8 cellular contexts compared by ENCODE assay signal in genomic region chr1:203306089-203306969, GRCh38. TPM values are rescaled to one million over a fixed set of nuclear protein-coding genes. Genes with fewer than 3 reads are reported as not detected.
DNase-seq lines count a peak whose midpoint lies in the region; ATAC-seq and TF ChIP-seq lines count a peak whose summit lies in the region.

No MANE protein-coding gene starts in this region.

- H3K4me1 ChIP-seq in lower lobe of right lung = peaks cover 56% of the 10 kb centered on the region

- peaks cover 39% of the 10 kb centered on the region for H3K36me3 ChIP-seq in lower lobe of right lung

- peaks cover 96% of the 10 kb centered on the region for H3K27me3 Mint-ChIP-seq in WTC11 (ENCODE audit: low read depth)
- H3K27me3 Mint-ChIP-seq in effector memory CD8-positive, alpha-beta T cell = no peaks in the 10 kb centered on the region
- no peaks in the 10 kb centered on the region for H3K27me3 Mint-ChIP-seq in stimulated activated naive CD8-positive, alpha-beta T cell treated with anti-CD3 and anti-CD28 coated beads, Interleukin-15, Interleukin-2, amounts not matched to agents 100 ng/mL and 50 ng/mL, for 24 hours

- H3K9me3 Mint-ChIP-seq in WTC11 = no peaks in the 10 kb centered on the region
- H3K9me3 Mint-ChIP-seq in effector memory CD8-positive, alpha-beta T cell = no peaks in the 10 kb centered on the region
- no peaks in the 10 kb centered on the region for H3K9me3 Mint-ChIP-seq in stimulated activated naive CD8-positive, alpha-beta T cell treated with anti-CD3 and anti-CD28 coated beads, Interleukin-15, Interleukin-2, amounts not matched to agents 100 ng/mL and 50 ng/mL, for 24 hours

- ATAC-seq in WTC11 (no peak), lower lobe of right lung (peak; percentile 57 to 65), HG03280 (IDR thresholded peaks at IDR 0.05; ENCODE audit: unreplicated experiment) (no peak)
- no peak for ATAC-seq in effector memory CD8-positive, alpha-beta T cell (replicated peaks)

- DNase-seq in NCI-H2029 (lab: John Stamatoyannopoulos, UW) = peak; percentile 55
- DNase-seq in NCI-H2029 treated with DMSO at 0.1 percent for 48 hours (lab: John Stamatoyannopoulos, UW) = no peak
- DNase-seq in NCI-H1092 (lab: John Stamatoyannopoulos, UW) = peak; percentile 69
- DNase-seq in WTC11 (ENCODE audit: low spot score) = no peak
- peak in 1 of 3 experiments; percentile 28 for DNase-seq in effector memory CD8-positive, alpha-beta T cell
- peak; percentile 89 for DNase-seq in lower lobe of right lung

- H3K4me1 Mint-ChIP-seq in WTC11 = peaks cover 55% of the 10 kb centered on the region
- H3K4me1 Mint-ChIP-seq in effector memory CD8-positive, alpha-beta T cell (ENCODE audit: low read depth in 2 of 2) = peaks cover 55 to 64% of the 10 kb centered on the region in 2 donors
- H3K4me1 Mint-ChIP-seq in stimulated activated naive CD8-positive, alpha-beta T cell treated with anti-CD3 and anti-CD28 coated beads, Interleukin-15, Interleukin-2, amounts not matched to agents 100 ng/mL and 50 ng/mL, for 24 hours (ENCODE audit: low read depth) = peaks cover 69% of the 10 kb centered on the region

- no peaks in the 10 kb centered on the region for H3K27me3 ChIP-seq in lower lobe of right lung (ENCODE audit: low read depth)

- CTCF ChIA-PET in WTC11 (lab: Charles Lee) = interaction anchor here (0.6 to 6.5 kb wide), 19 partner anchors 15 to 267 kb away, joined by 3 to 66 read pairs (median 7); partner anchors contain the start of genes ADORA1 and FMOD

- POLR2A ChIA-PET in WTC11 (lab: Charles Lee) = interaction anchor here (0.6 to 5.0 kb wide), 9 partner anchors 11 to 215 kb away, joined by 3 to 37 read pairs (median 7); no protein-coding TSS in a partner anchor

- peak overlapping the region; percentile 99 for H3K4me3 ChIP-seq in lower lobe of right lung

- H3K27ac ChIP-seq in lower lobe of right lung = peak overlapping the region; percentile 99

- H3K9me3 ChIP-seq in lower lobe of right lung = no peaks in the 10 kb centered on the region

- peaks cover 7% of the 10 kb centered on the region for H3K36me3 Mint-ChIP-seq in WTC11
- peaks cover 75% of the 10 kb centered on the region for H3K36me3 Mint-ChIP-seq in effector memory CD8-positive, alpha-beta T cell (ENCODE audit: insufficient read depth)
- peaks cover 54% of the 10 kb centered on the region for H3K36me3 Mint-ChIP-seq in stimulated activated naive CD8-positive, alpha-beta T cell treated with anti-CD3 and anti-CD28 coated beads, Interleukin-15, Interleukin-2, amounts not matched to agents 100 ng/mL and 50 ng/mL, for 24 hours (ENCODE audit: low read depth)

- H3K4me3 Mint-ChIP-seq in WTC11 = peak overlapping the region; percentile 79
- peak overlapping the region; percentile 98 for H3K4me3 Mint-ChIP-seq in effector memory CD8-positive, alpha-beta T cell
- H3K4me3 Mint-ChIP-seq in stimulated activated naive CD8-positive, alpha-beta T cell treated with anti-CD3 and anti-CD28 coated beads, Interleukin-15, Interleukin-2, amounts not matched to agents 100 ng/mL and 50 ng/mL, for 24 hours = peak overlapping the region; percentile 98

- no peak for TF ChIP-seq CTCF in WTC11 (IDR thresholded peaks at IDR 0.05)
- TF ChIP-seq CTCF in lower lobe of right lung (IDR thresholded peaks at IDR 0.05) = no peak

- intact Hi-C loops in lower lobe of right lung (cut with DNase I) = no loop called here

- H3K27ac Mint-ChIP-seq in WTC11 = no peak overlapping the region
- peak overlapping the region; percentile 99 to 100 for H3K27ac Mint-ChIP-seq in effector memory CD8-positive, alpha-beta T cell
- peak overlapping the region; percentile 85 for H3K27ac Mint-ChIP-seq in stimulated activated naive CD8-positive, alpha-beta T cell treated with anti-CD3 and anti-CD28 coated beads, Interleukin-15, Interleukin-2, amounts not matched to agents 100 ng/mL and 50 ng/mL, for 24 hours

TF ChIP-seq in WTC11, 78 proteins besides CTCF, POLR2A, EP300 and RAD21:
- TF ChIP-seq ZNF671 (CRISPR knock-in tag; IDR thresholded peaks at IDR 0.05) (no peak), MAX (CRISPR knock-in tag; IDR thresholded peaks at IDR 0.05) (no peak), ZNF219 (CRISPR knock-in tag; IDR thresholded peaks at IDR 0.05; ENCODE audit: borderline replicate concordance) (no peak), JAZF1 (CRISPR knock-in tag; IDR thresholded peaks at IDR 0.05) (no peak), SOX15 (CRISPR knock-in tag; IDR thresholded peaks at IDR 0.05) (no peak), HMGXB4 (CRISPR knock-in tag; IDR thresholded peaks at IDR 0.05) (no peak), ERG (CRISPR knock-in tag; IDR thresholded peaks at IDR 0.05) (no peak), FOXK1 (CRISPR knock-in tag; IDR thresholded peaks at IDR 0.05) (no peak), MXD4 (CRISPR knock-in tag; IDR thresholded peaks at IDR 0.05; ENCODE audit: borderline replicate concordance) (no peak)

RNA-seq across cellular contexts. Expression of gene BTG2, which starts 1.0 kb away (rescaled TPM):
- 13.5 to 19.4 TPM (median 15.4 TPM) in 3 replicates for total RNA-seq in WTC11 (2021)
- 96.7 TPM for total RNA-seq in lower lobe of right lung

RNA-seq across cellular contexts. Expression of gene FMOD, which starts 44.6 kb away (rescaled TPM):
- total RNA-seq in WTC11 (2021) (0.05 to 0.79 TPM (median 0.14 TPM) in 3 replicates), lower lobe of right lung (28.9 TPM)

Comparison
In these comparisons a context has a peak if more than half of its experiments do, and no peak if none do; other contexts are left out.
1. DNase-seq: peak in NCI-H2029 (single experiment), NCI-H1092 (single experiment) and lower lobe of right lung (single experiment); none in NCI-H2029 treated with DMSO at 0.1 percent for 48 hours (single experiment) and WTC11 (single experiment).
2. ATAC-seq: peak in lower lobe of right lung (2 of 2); none in WTC11 (single experiment), effector memory CD8-positive, alpha-beta T cell (single experiment) and HG03280 (single experiment).
3. RNA of gene FMOD, which starts 44.6 kb away (total RNA-seq): 28.9 TPM in lower lobe of right lung (single experiment); 0.05 to 0.79 TPM in WTC11; every median in the first group is over 10 times any median in the second.
4. Peak in every context shown above with its lines, with median percentiles within 50 percentile points of each other: H3K4me3 Mint-ChIP-seq.